In genomic region chr5:13648822-13649221, GRCh38 we compare ENCODE assay signal across 22 cellular contexts.
"Had no signal": no experiment of that assay in that cellular context is flagged by ENCODE, and none has a peak within 500 bp of the region (broad histone marks: within the 10 kb centered on the region; RNA-seq: fewer than 3 reads in every experiment).

No MANE protein-coding gene starts in this region.

- H3K4me3 Mint-ChIP-seq: activated CD4-positive, alpha-beta memory T cell treated with anti-CD3 and anti-CD28 coated beads for 36 hours; activated naive CD4-positive, alpha-beta T cell treated with anti-CD3 and anti-CD28 coated beads, Interleukin-2, amount 10 ng/mL, durations not matched to agents 7 days and 5 days; immature natural killer cell; natural killer cell treated with Interleukin-12 subunit alpha and Interleukin-12 subunit beta and Interleukin-15 and Interleukin-18, amount 100 ng/mL, for 72 hours; stimulated activated naive CD8-positive, alpha-beta T cell treated with anti-CD3 and anti-CD28 coated beads, Interleukin-15, Interleukin-2, amounts not matched to agents 100 ng/mL and 50 ng/mL, for 24 hours; T-helper 1 cell treated with Interleukin-12 subunit alpha and Interleukin-12 subunit beta and Interleukin-4 antibody, amounts not matched to agents 30 μg/mL and 1 μg/mL, for 36 hours had no signal

- H3K27ac ChIP-seq: cardiac muscle cell, foreskin keratinocyte, left lung, right atrium auricular region, thyroid gland, upper lobe of right lung had no signal

- H3K36me3 Mint-ChIP-seq: activated CD4-positive, alpha-beta memory T cell treated with anti-CD3 and anti-CD28 coated beads for 36 hours; activated naive CD4-positive, alpha-beta T cell treated with anti-CD3 and anti-CD28 coated beads, Interleukin-2, amount 10 ng/mL, durations not matched to agents 7 days and 5 days; immature natural killer cell; natural killer cell treated with Interleukin-12 subunit alpha and Interleukin-12 subunit beta and Interleukin-15 and Interleukin-18, amount 100 ng/mL, for 72 hours had no signal

- H3K4me1 Mint-ChIP-seq: activated naive CD4-positive, alpha-beta T cell treated with anti-CD3 and anti-CD28 coated beads, Interleukin-2, amount 10 ng/mL, durations not matched to agents 7 days and 5 days; immature natural killer cell had no signal

- H3K36me3 ChIP-seq: cardiac muscle cell, left lung, right atrium auricular region, thyroid gland, upper lobe of right lung had no signal

- H3K27ac Mint-ChIP-seq: activated CD4-positive, alpha-beta memory T cell treated with anti-CD3 and anti-CD28 coated beads for 36 hours; activated naive CD4-positive, alpha-beta T cell treated with anti-CD3 and anti-CD28 coated beads, Interleukin-2, amount 10 ng/mL, durations not matched to agents 7 days and 5 days; immature natural killer cell; natural killer cell treated with Interleukin-12 subunit alpha and Interleukin-12 subunit beta and Interleukin-15 and Interleukin-18, amount 100 ng/mL, for 72 hours; progenitor cell of endocrine pancreas; stimulated activated naive CD8-positive, alpha-beta T cell treated with anti-CD3 and anti-CD28 coated beads, Interleukin-15, Interleukin-2, amounts not matched to agents 100 ng/mL and 50 ng/mL, for 24 hours; T-helper 1 cell treated with Interleukin-12 subunit alpha and Interleukin-12 subunit beta and Interleukin-4 antibody, amounts not matched to agents 30 μg/mL and 1 μg/mL, for 36 hours had no signal

- H3K27me3 ChIP-seq: cardiac muscle cell, foreskin keratinocyte, left lung, right atrium auricular region, thyroid gland, upper lobe of right lung had no signal

- H3K27me3 Mint-ChIP-seq: activated CD4-positive, alpha-beta memory T cell treated with anti-CD3 and anti-CD28 coated beads for 36 hours; activated naive CD4-positive, alpha-beta T cell treated with anti-CD3 and anti-CD28 coated beads, Interleukin-2, amount 10 ng/mL, durations not matched to agents 7 days and 5 days; natural killer cell treated with Interleukin-12 subunit alpha and Interleukin-12 subunit beta and Interleukin-15 and Interleukin-18, amount 100 ng/mL, for 72 hours; progenitor cell of endocrine pancreas; stimulated activated naive CD8-positive, alpha-beta T cell treated with anti-CD3 and anti-CD28 coated beads, Interleukin-15, Interleukin-2, amounts not matched to agents 100 ng/mL and 50 ng/mL, for 24 hours had no signal

- DNase-seq: activated CD4-positive, alpha-beta memory T cell treated with anti-CD3 and anti-CD28 coated beads for 36 hours; activated CD4-positive, alpha-beta T cell treated with anti-CD3 and anti-CD28 coated beads for 48 hours; activated CD4-positive, CD25-positive, alpha-beta regulatory T cell; activated effector memory CD4-positive, alpha-beta T cell treated with anti-CD3 and anti-CD28 coated beads, Interleukin-2, amount 50 U/mL, for 16 hours; activated naive CD4-positive, alpha-beta T cell treated with anti-CD3 and anti-CD28 coated beads, Interleukin-2, amount 10 ng/mL, durations not matched to agents 7 days and 5 days; amygdala; effector CD4-positive, alpha-beta T cell; foreskin keratinocyte; immature natural killer cell; left lung; midbrain; stimulated activated CD4-positive, alpha-beta T cell treated with anti-CD3 and anti-CD28 coated beads, Interleukin-12 subunit alpha, Interleukin-12 subunit beta, amount 100 ng/mL, for 4 hours; substantia nigra; T1000; thyroid gland; upper lobe of right lung had no signal

- ATAC-seq: foreskin keratinocyte; left lung; natural killer cell treated with Interleukin-12 subunit alpha and Interleukin-12 subunit beta and Interleukin-15 and Interleukin-18, amount 100 ng/mL, for 72 hours; upper lobe of right lung had no signal

- H3K4me3 ChIP-seq: cardiac muscle cell, left lung, right atrium auricular region, thyroid gland, upper lobe of right lung had no signal

- H3K9me3 ChIP-seq: right atrium auricular region, thyroid gland, upper lobe of right lung had no signal

- H3K4me1 ChIP-seq: left lung, right atrium auricular region, thyroid gland, upper lobe of right lung had no signal
